Comparison of ENCODE assay signal across 8 cellular contexts in the genomic region with DNA sequence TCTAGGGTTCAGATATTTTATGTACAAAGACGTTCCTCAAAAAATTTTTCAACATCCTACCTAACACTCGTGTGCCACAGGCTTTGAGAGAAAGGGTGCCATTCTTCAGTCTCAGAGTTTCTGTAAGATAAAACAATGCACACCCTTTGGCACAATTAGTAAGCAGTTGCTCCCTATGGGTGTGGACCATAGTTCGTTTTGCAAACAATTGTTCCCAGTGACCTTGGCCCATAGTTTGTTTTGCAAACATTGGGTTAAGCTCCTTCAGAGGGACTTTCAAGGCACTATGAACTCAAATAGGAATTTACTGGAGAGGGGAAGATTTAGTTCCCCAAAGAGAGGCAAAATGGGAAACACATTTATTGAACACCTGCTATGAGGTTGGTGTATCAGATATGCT.
"Had no signal": no experiment of that assay in that cellular context is flagged by ENCODE, and none has a peak within 500 bp of the region (broad histone marks: within the 10 kb centered on the region; RNA-seq: fewer than 3 reads in every experiment).

No MANE protein-coding gene starts in this region.

- ATAC-seq: GM12878 had no signal

- H3K4me3 ChIP-seq: GM12878 had no signal

- FAIRE-seq: G401.6, GM12878, GM12891, GM12892, GM18507, GM19239 had no signal

- DNase-seq: GDM1, GF-D8 had no signal
